In genomic region chr5:74017786-74018211, GRCh38 we compare ENCODE assay signal across 1 cellular context.
A peak's percentile ranks its signal among the peaks of the same experiment; 100 is the strongest.
TF ChIP-seq lines count a peak whose summit lies in the region.

No MANE protein-coding gene starts in this region.

TF ChIP-seq in HEK293, 187 proteins besides CTCF, POLR2A, EP300 and RAD21 (continued from another document and continues in another):
- TF ChIP-seq REST (tag by site-specific recombination; IDR thresholded peaks at IDR 0.05) (peak; percentile 38; the same call in 1 of the 2 replicates), ZNF639 (tag by site-specific recombination; IDR thresholded peaks at IDR 0.05) (0 out of 2 replicates have a peak, but pooled peaks have one; percentile 50), HOXC10 (CRISPR knock-in tag; IDR thresholded peaks at IDR 0.05) (0 out of 2 replicates have a peak, but pooled peaks have one; percentile 41), ZBTB17 (tag by site-specific recombination; IDR thresholded peaks at IDR 0.05) (peak; percentile 58; the same call in 1 of the 2 replicates), ZNF155 (tag by site-specific recombination; IDR thresholded peaks at IDR 0.05) (no peak), ZNF132 (tag by site-specific recombination; IDR thresholded peaks at IDR 0.05; ENCODE audit: borderline replicate concordance) (no peak), ZNF302 (tag by site-specific recombination; IDR thresholded peaks at IDR 0.05; ENCODE audit: low read depth) (no peak), PRDM10 (tag by site-specific recombination; IDR thresholded peaks at IDR 0.05) (peak; percentile 61), KLF9 (tag by site-specific recombination; IDR thresholded peaks at IDR 0.05; ENCODE audit: low read depth) (peak; percentile 58; the same call in 1 of the 2 replicates), ZEB2 (tag by site-specific recombination; IDR thresholded peaks at IDR 0.05) (peak; percentile 97), ZNF518A (tag by site-specific recombination; conservative IDR thresholded peaks at IDR 0.05; ENCODE audit: low read depth) (peak; percentile 52), GLI2 (tag by site-specific recombination; IDR thresholded peaks at IDR 0.05; ENCODE audit: borderline replicate concordance, low read depth) (peak; percentile 59), ZNF335 (tag by site-specific recombination; conservative IDR thresholded peaks at IDR 0.05) (0 out of 2 replicates have a peak, but pooled peaks have one; percentile 27), OSR2 (tag by site-specific recombination; IDR thresholded peaks at IDR 0.05) (peak; percentile 98), TSHZ1 (tag by site-specific recombination; IDR thresholded peaks at IDR 0.05; ENCODE audit: borderline replicate concordance) (peak; percentile 89), RBAK (tag by site-specific recombination; IDR thresholded peaks at IDR 0.05) (no peak), ZIC2 (tag by site-specific recombination; IDR thresholded peaks at IDR 0.05) (peak; percentile 76), ZNF202 (tag by site-specific recombination; IDR thresholded peaks at IDR 0.05; ENCODE audit: borderline replicate concordance) (no peak), ZBTB44 (tag by site-specific recombination; IDR thresholded peaks at IDR 0.05) (peak; percentile 79), ZNF600 (tag by site-specific recombination; IDR thresholded peaks at IDR 0.05) (peak; percentile 37; the same call in 1 of the 2 replicates), ZNF561 (tag by site-specific recombination; IDR thresholded peaks at IDR 0.05; ENCODE audit: borderline replicate concordance) (peak; percentile 71), ZNF624 (tag by site-specific recombination; IDR thresholded peaks at IDR 0.05) (no peak), ZNF184 (tag by site-specific recombination; IDR thresholded peaks at IDR 0.05) (0 out of 2 replicates have a peak, but pooled peaks have one; percentile 71), ZNF174 (tag by site-specific recombination; IDR thresholded peaks at IDR 0.05) (no peak), ZNF843 (tag by site-specific recombination; IDR thresholded peaks at IDR 0.05) (peak; percentile 95), BCL6B (tag by site-specific recombination; IDR thresholded peaks at IDR 0.05) (peak; percentile 66; the same call in 1 of the 2 replicates), ZNF610 (tag by site-specific recombination; IDR thresholded peaks at IDR 0.05; ENCODE audit: borderline replicate concordance) (peak; percentile 30; the same call in 1 of the 2 replicates), PRDM6 (tag by site-specific recombination; IDR thresholded peaks at IDR 0.05) (peak; percentile 25; the same call in 1 of the 2 replicates), ZNF10 (tag by site-specific recombination; IDR thresholded peaks at IDR 0.05) (0 out of 2 replicates have a peak, but pooled peaks have one; percentile 24)
